ENCODE assay signal across 14 cellular contexts in the genomic region with DNA sequence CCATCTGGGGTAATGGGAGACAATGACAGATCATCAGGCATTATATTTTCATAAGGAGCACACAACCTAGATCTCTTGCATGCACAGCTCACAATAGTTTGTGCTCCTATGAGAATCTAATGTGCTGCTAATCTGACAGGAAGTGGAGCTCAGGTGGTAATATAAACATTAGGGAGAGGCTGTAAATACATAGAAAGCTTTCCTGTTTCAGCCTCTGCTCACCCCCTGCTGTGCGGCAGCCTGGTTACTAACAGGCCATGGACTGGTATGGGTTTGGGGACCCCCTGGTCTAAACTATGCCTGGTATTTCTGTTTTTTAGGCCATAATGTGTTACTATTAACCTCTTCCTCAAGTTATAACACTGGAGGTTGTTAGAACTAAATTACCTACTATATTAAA.
DNase-seq lines count a peak whose midpoint lies in the region; ATAC-seq and TF ChIP-seq lines count a peak whose summit lies in the region.
"Had no signal": no experiment of that assay in that cellular context is flagged by ENCODE, and none has a peak within 500 bp of the region (broad histone marks: within the 10 kb centered on the region; RNA-seq: fewer than 3 reads in every experiment).

No MANE protein-coding gene starts in this region.

- H3K4ac ChIP-seq in trophoblast cell (ENCODE audit: low read depth, low read length) = no peak overlapping the region

- H3K4me3 Mint-ChIP-seq in GM23338 = no peak overlapping the region
- H3K4me3 Mint-ChIP-seq: T-helper 17 cell had no signal

- no peaks in the 10 kb centered on the region for H3K27me3 ChIP-seq in GM23338 (ENCODE audit: insufficient read depth)
- no peaks in the 10 kb centered on the region for H3K27me3 ChIP-seq in trophoblast cell (ENCODE audit: insufficient read depth, low read length)

- no peak overlapping the region for H3K14ac ChIP-seq in trophoblast cell (ENCODE audit: low read length)

- no peak overlapping the region for H4K12ac ChIP-seq in trophoblast cell (ENCODE audit: low read depth, low read length)

- no CpG with 5 or more reads among the region's 1 CpG for WGBS in trophoblast cell (ENCODE audit: extremely low coverage, insufficient coverage, insufficient read length)

- no peaks in the 10 kb centered on the region for H3F3A ChIP-seq in GM23338 (replicated peaks; ENCODE audit: low read depth)

- H2AFZ ChIP-seq in GM23338 = no peak overlapping the region
- H2AFZ ChIP-seq in trophoblast cell (ENCODE audit: insufficient read depth, low read length, poor library complexity) = no peak overlapping the region

- no peak overlapping the region for H3K23ac ChIP-seq in trophoblast cell (ENCODE audit: low read length)

- H4K91ac ChIP-seq in trophoblast cell (ENCODE audit: low read depth, low read length) = no peak overlapping the region

- H3K9me2 ChIP-seq in GM23338 (ENCODE audit: insufficient read depth) = no peaks in the 10 kb centered on the region

- no peak for TF ChIP-seq CTCF in GM23338 (conservative IDR thresholded peaks at IDR 0.05; ENCODE audit: low read depth in 2 of 2)
- TF ChIP-seq CTCF in astrocyte of the spinal cord (IDR thresholded peaks at IDR 0.05; ENCODE audit: low read depth, low read length) = no peak

- H3K4me1 ChIP-seq in GM23338 (ENCODE audit: insufficient read depth) = no peaks in the 10 kb centered on the region
- no peaks in the 10 kb centered on the region for H3K4me1 ChIP-seq in trophoblast cell (ENCODE audit: control insufficient read depth in 1 of 2, insufficient read depth in 2 of 2, low read length in 2 of 2)

- H4K20me1 ChIP-seq in GM23338 (replicated peaks; ENCODE audit: insufficient read depth) = no peaks in the 10 kb centered on the region

- no peaks in the 10 kb centered on the region for H3K79me2 ChIP-seq in GM23338 (replicated peaks; ENCODE audit: insufficient read depth)
- H3K79me2 ChIP-seq in trophoblast cell (ENCODE audit: control insufficient read depth, insufficient read depth, low read length, poor library complexity) = no peaks in the 10 kb centered on the region

- H3K27me3 Mint-ChIP-seq in GM23338 (ENCODE audit: insufficient read depth, low read depth, poor library complexity) = no peaks in the 10 kb centered on the region
- H3K27me3 Mint-ChIP-seq: T-helper 17 cell had no signal

- H3K9ac ChIP-seq in trophoblast cell (ENCODE audit: low read length) = no peak overlapping the region

- H2BK12ac ChIP-seq in trophoblast cell (ENCODE audit: low read length) = no peak overlapping the region

- H3K4me3 ChIP-seq in GM23338 (no peak overlapping the region), astrocyte of the spinal cord (ENCODE audit: low read depth, low read length) (no peak overlapping the region), trophoblast cell (ENCODE audit: low read depth, low read length) (no peak overlapping the region)

- H3K27ac ChIP-seq in GM23338 (ENCODE audit: low read depth) = no peak overlapping the region
- no peak overlapping the region for H3K27ac ChIP-seq in trophoblast cell (ENCODE audit: low read depth, low read length)

- H4K8ac ChIP-seq in trophoblast cell (ENCODE audit: low read depth, low read length) = no peak overlapping the region

- no peak for TF ChIP-seq POLR2A in GM18505 (IDR thresholded peaks at IDR 0.05; ENCODE audit: borderline replicate concordance, extremely low read depth, insufficient read depth, insufficient read length)

- peaks cover 25% of the 10 kb centered on the region for H3K9me3 Mint-ChIP-seq in GM23338

- H3K27ac Mint-ChIP-seq in GM23338 = no peak overlapping the region
- H3K27ac Mint-ChIP-seq: T-helper 17 cell had no signal

- no peaks in the 10 kb centered on the region for H3K36me3 ChIP-seq in GM23338 (ENCODE audit: insufficient read depth)
- H3K36me3 ChIP-seq in trophoblast cell (ENCODE audit: control insufficient read depth in 1 of 2, insufficient read depth in 2 of 2, low read length in 2 of 2) = no peaks in the 10 kb centered on the region

- H3K4me1 Mint-ChIP-seq in GM23338 = no peaks in the 10 kb centered on the region
- H3K4me1 Mint-ChIP-seq: T-helper 17 cell had no signal

- no peak overlapping the region for H2BK120ac ChIP-seq in trophoblast cell (ENCODE audit: insufficient read depth, low read length, poor library complexity)

- H3K36me3 Mint-ChIP-seq in GM23338 (ENCODE audit: low read depth) = peaks cover 22% of the 10 kb centered on the region; the same call in 2 of the 3 replicates

- DNase-seq in GM23338 (ENCODE audit: low spot score) (peak; percentile 36), NCI-H69 (lab: John Stamatoyannopoulos, UW) (peak; percentile 41), astrocyte of the spinal cord (ENCODE audit: low read depth, low spot score) (peak; percentile 28), non-pigmented ciliary epithelial cell (ENCODE audit: low read depth) (peak; percentile 13), trophoblast cell (no peak), NCI-H1417 treated with DMSO at 0.1 percent for 48 hours (lab: John Stamatoyannopoulos, UW) (no peak)
- DNase-seq: EL, NCI-H1436, NCI-H2029, NCI-H524 treated with DMSO at 0.1 percent for 48 hours, SHP77 treated with DMSO at 0.1 percent for 48 hours, T-helper 17 cell had no signal

- no peaks in the 10 kb centered on the region for H3K9me3 ChIP-seq in trophoblast cell (ENCODE audit: insufficient read depth, low read depth, low read length)

- no peaks in the 10 kb centered on the region for H3K79me1 ChIP-seq in trophoblast cell (ENCODE audit: low read length)

- H3K4me2 ChIP-seq in GM23338 (no peak overlapping the region), trophoblast cell (ENCODE audit: low read length) (no peak overlapping the region)

- H2AK5ac ChIP-seq in trophoblast cell (ENCODE audit: low read length) = no peak overlapping the region

- ATAC-seq in GM23338 = no peak
- no peak for ATAC-seq in GM18505 (IDR thresholded peaks at IDR 0.05; ENCODE audit: unreplicated experiment)
- ATAC-seq: HCT116, T-helper 17 cell had no signal

- no peak overlapping the region for H2BK5ac ChIP-seq in trophoblast cell (ENCODE audit: low read depth, low read length, poor library complexity)

- in situ Hi-C loops in astrocyte of the spinal cord (cut with HindIII; ENCODE audit: low sequenced_read_pairs) = no loop called here

- no peak overlapping the region for H3K18ac ChIP-seq in trophoblast cell (ENCODE audit: low read length)

TF ChIP-seq in GM23338, 12 proteins besides CTCF, POLR2A, EP300 and RAD21:
- TF ChIP-seq ZNF331 (CRISPR knock-in tag; IDR thresholded peaks at IDR 0.05; ENCODE audit: low read depth) = no peak
- TF ChIP-seq ZNF462 (CRISPR knock-in tag; IDR thresholded peaks at IDR 0.05) = no peak
- no peak for TF ChIP-seq JUNB (IDR thresholded peaks at IDR 0.05; ENCODE audit: unreplicated experiment)

Comparison
In these comparisons a context has a peak if more than half of its experiments do, and no peak if none do; other contexts are left out.
1. DNase-seq: peak in GM23338 (single experiment), NCI-H69 (single experiment), astrocyte of the spinal cord (single experiment) and non-pigmented ciliary epithelial cell (single experiment); none in trophoblast cell (0 of 2) and NCI-H1417 treated with DMSO at 0.1 percent for 48 hours (single experiment).